26 cellular contexts compared by ENCODE assay signal in the genomic region with DNA sequence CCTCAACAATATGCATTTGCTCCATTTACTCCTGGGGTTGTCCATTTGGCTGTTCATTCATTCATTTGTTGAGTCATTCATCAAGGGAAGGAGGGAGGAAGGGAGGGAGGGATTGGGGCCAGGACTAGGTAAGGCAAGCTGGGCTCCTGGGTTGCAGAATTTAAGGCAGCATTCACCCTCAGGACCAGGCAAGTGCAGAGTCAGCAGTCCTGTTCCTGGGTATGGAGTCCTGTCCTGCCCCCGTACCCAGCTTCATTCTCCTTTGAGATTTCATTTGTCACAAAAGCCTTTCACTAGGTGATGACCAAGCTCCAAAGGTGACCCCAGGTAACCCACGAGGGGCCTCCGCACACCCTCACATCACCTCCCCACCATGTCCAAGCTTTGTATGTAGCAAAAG.
"Had no signal": no experiment of that assay in that cellular context is flagged by ENCODE, and none has a peak within 500 bp of the region (broad histone marks: within the 10 kb centered on the region; RNA-seq: fewer than 3 reads in every experiment).

No MANE protein-coding gene starts in this region.

- H3K4me3 Mint-ChIP-seq: endodermal cell; memory B cell; natural killer cell treated with Interleukin-12 subunit alpha and Interleukin-12 subunit beta and Interleukin-15 and Interleukin-18, amount 100 ng/mL, for 72 hours; neural crest cell; stimulated activated naive CD8-positive, alpha-beta T cell treated with anti-CD3 and anti-CD28 coated beads, Interleukin-15, amount 100 ng/mL, for 72 hours had no signal

- H3K9me3 ChIP-seq: gastrocnemius medialis, suprapubic skin, transverse colon, upper lobe of right lung, uterus had no signal

- H2AFZ ChIP-seq: parathyroid adenoma had no signal

- H3K4me1 ChIP-seq: suprapubic skin, transverse colon, uterus had no signal

- H3K4me2 ChIP-seq: smooth muscle cell had no signal

- H3K9ac ChIP-seq: parathyroid adenoma had no signal

- DNase-seq: effector CD8-positive, alpha-beta T cell; endodermal cell; foreskin fibroblast; gastrocnemius medialis; head of caudate nucleus; stimulated activated CD4-positive, alpha-beta T cell treated with anti-CD3 and anti-CD28 coated beads, Interleukin-2, amount 100 ng/mL, for 24 hours; stimulated activated CD4-positive, alpha-beta T cell treated with anti-CD3 and anti-CD28 coated beads, Interleukin-4, amount 100 ng/mL, for 4 hours; stimulated activated naive CD4-positive, alpha-beta T cell; stimulated activated naive CD8-positive, alpha-beta T cell treated with anti-CD3 and anti-CD28 coated beads, Interleukin-15, amount 100 ng/mL, for 72 hours; transverse colon; upper lobe of right lung; uterus had no signal

- ATAC-seq: esophagus mucosa; gastrocnemius medialis; left lobe of liver; sciatic nerve; stimulated activated naive CD8-positive, alpha-beta T cell treated with anti-CD3 and anti-CD28 coated beads, Interleukin-15, amount 100 ng/mL, for 72 hours; upper lobe of right lung had no signal

- H3K27me3 ChIP-seq: gastrocnemius medialis, suprapubic skin, transverse colon, upper lobe of right lung, uterus had no signal

- H3K79me2 ChIP-seq: parathyroid adenoma had no signal

- H3K27ac ChIP-seq: epithelial cell of prostate, gastrocnemius medialis, parathyroid adenoma, suprapubic skin, transverse colon, upper lobe of right lung, uterus had no signal

- H3K36me3 ChIP-seq: gastrocnemius medialis, suprapubic skin, transverse colon, upper lobe of right lung, uterus had no signal

- H3K4me3 ChIP-seq: gastrocnemius medialis, lung, smooth muscle cell, suprapubic skin, transverse colon, upper lobe of right lung, uterus had no signal

- FAIRE-seq: colon, keratinocyte had no signal

- H3K9me3 Mint-ChIP-seq: endodermal cell; natural killer cell treated with Interleukin-12 subunit alpha and Interleukin-12 subunit beta and Interleukin-15 and Interleukin-18, amount 100 ng/mL, for 72 hours had no signal

- H3K27me3 Mint-ChIP-seq: memory B cell; natural killer cell treated with Interleukin-12 subunit alpha and Interleukin-12 subunit beta and Interleukin-15 and Interleukin-18, amount 100 ng/mL, for 72 hours; progenitor cell of endocrine pancreas; stimulated activated naive CD8-positive, alpha-beta T cell treated with anti-CD3 and anti-CD28 coated beads, Interleukin-15, amount 100 ng/mL, for 72 hours had no signal

- H3K27ac Mint-ChIP-seq: endodermal cell, progenitor cell of endocrine pancreas had no signal
